In the genomic region with DNA sequence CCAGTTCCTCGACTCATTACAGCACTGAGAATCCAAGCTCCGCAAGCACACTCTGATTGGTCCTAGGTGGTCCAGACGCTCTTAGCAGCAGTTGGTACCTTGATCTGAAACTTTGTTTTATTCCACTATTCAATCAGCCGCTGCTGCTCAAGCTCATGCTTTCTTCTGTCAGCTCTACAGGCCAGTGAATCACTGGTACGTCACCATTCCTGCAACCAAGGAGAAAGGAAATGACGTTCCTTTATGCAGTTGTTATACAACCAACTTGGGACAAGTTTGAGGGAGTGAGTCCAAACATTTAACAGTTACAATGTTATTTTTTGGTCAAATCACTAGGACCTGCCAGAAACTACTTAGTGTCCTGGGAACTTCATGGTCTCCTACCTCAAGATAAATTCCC, we compare ENCODE assay signal across 16 cellular contexts.
A peak's percentile ranks its signal among the peaks of the same experiment; 100 is the strongest.
DNase-seq lines count a peak whose midpoint lies in the region; ATAC-seq and TF ChIP-seq lines count a peak whose summit lies in the region.
"Had no signal": no experiment of that assay in that cellular context is flagged by ENCODE, and none has a peak within 500 bp of the region (broad histone marks: within the 10 kb centered on the region; RNA-seq: fewer than 3 reads in every experiment).

No MANE protein-coding gene starts in this region.

- DNase-seq in ELR (ENCODE audit: low read depth) (peak; percentile 70), LHCN-M2 (ENCODE audit: low read depth) (peak; percentile 29), RPMI7951 (ENCODE audit: low read depth) (peak; percentile 3), fibroblast of pulmonary artery (ENCODE audit: low read depth) (peak; percentile 0), NCI-H2107 (lab: John Stamatoyannopoulos, UW) (no peak), HAP-1 (ENCODE audit: low spot score in 2 of 2) (no peak)
- no peak for DNase-seq in activated CD4-positive, alpha-beta T cell treated with anti-CD3 and anti-CD28 coated beads, Interleukin-2, amount 10 ng/mL, durations not matched to agents 24 days and 14 days
- DNase-seq: ACHN; CD4-positive, CD25-positive, alpha-beta regulatory T cell; DMS53; H9; HFFc6; IMR-90 had no signal

- no peak overlapping the region for H3K4me3 Mint-ChIP-seq in activated CD4-positive, alpha-beta T cell treated with anti-CD3 and anti-CD28 coated beads, Interleukin-2, amount 10 ng/mL, durations not matched to agents 24 days and 14 days
- H3K4me3 Mint-ChIP-seq: CD4-positive, CD25-positive, alpha-beta regulatory T cell; H9; HFFc6 had no signal

- no peaks in the 10 kb centered on the region for H3K36me3 ChIP-seq in HAP-1 (replicated peaks)
- H3K36me3 ChIP-seq: BLaER1 treated with 17β-estradiol and CSF1 and Interleukin-3, amounts not matched to agents 10 nM and 100 nM had no signal

- no peaks in the 10 kb centered on the region for H3K4me1 Mint-ChIP-seq in activated CD4-positive, alpha-beta T cell treated with anti-CD3 and anti-CD28 coated beads, Interleukin-2, amount 10 ng/mL, durations not matched to agents 24 days and 14 days
- H3K4me1 Mint-ChIP-seq: CD4-positive, CD25-positive, alpha-beta regulatory T cell; H9 had no signal

- TF ChIP-seq CTCF in fibroblast of pulmonary artery (IDR thresholded peaks at IDR 0.05; ENCODE audit: low read length, missing control alignments): no peak

- no peaks in the 10 kb centered on the region for H3K4me1 ChIP-seq in HAP-1
- H3K4me1 ChIP-seq: BLaER1 treated with 17β-estradiol and CSF1 and Interleukin-3, amounts not matched to agents 10 nM and 100 nM had no signal

- H3K9me3 Mint-ChIP-seq in activated CD4-positive, alpha-beta T cell treated with anti-CD3 and anti-CD28 coated beads, Interleukin-2, amount 10 ng/mL, durations not matched to agents 24 days and 14 days: no peaks in the 10 kb centered on the region

- no peak for ATAC-seq in HG03045 (IDR thresholded peaks at IDR 0.05; ENCODE audit: unreplicated experiment)
- ATAC-seq: GM12878 had no signal

- H3K4me3 ChIP-seq in fibroblast of pulmonary artery (replicated peaks; ENCODE audit: low read depth, low read length) (no peak overlapping the region), HAP-1 (no peak overlapping the region)
- H3K4me3 ChIP-seq: BLaER1 treated with 17β-estradiol and CSF1 and Interleukin-3, amounts not matched to agents 10 nM and 100 nM; GM12878 had no signal

- in situ Hi-C loops in HAP-1 (cut with MboI; ENCODE audit: low sequenced_read_pairs): no loop called here

- no peaks in the 10 kb centered on the region for H3K27me3 ChIP-seq in HAP-1 (ENCODE audit: low read depth)
- H3K27me3 ChIP-seq: BLaER1 treated with 17β-estradiol and CSF1 and Interleukin-3, amounts not matched to agents 10 nM and 100 nM had no signal

- no peaks in the 10 kb centered on the region for H3K9me3 ChIP-seq in HAP-1
- H3K9me3 ChIP-seq: BLaER1 treated with 17β-estradiol and CSF1 and Interleukin-3, amounts not matched to agents 10 nM and 100 nM had no signal

- intact Hi-C loops in activated CD4-positive, alpha-beta T cell treated with anti-CD3 and anti-CD28 coated beads, Interleukin-2, amount 10 ng/mL, durations not matched to agents 24 days and 14 days (cut with micrococcal nuclease): no loop called here

- no peaks in the 10 kb centered on the region for H3K27me3 Mint-ChIP-seq in activated CD4-positive, alpha-beta T cell treated with anti-CD3 and anti-CD28 coated beads, Interleukin-2, amount 10 ng/mL, durations not matched to agents 24 days and 14 days
- H3K27me3 Mint-ChIP-seq: CD4-positive, CD25-positive, alpha-beta regulatory T cell had no signal

- no peaks in the 10 kb centered on the region for H3K36me3 Mint-ChIP-seq in activated CD4-positive, alpha-beta T cell treated with anti-CD3 and anti-CD28 coated beads, Interleukin-2, amount 10 ng/mL, durations not matched to agents 24 days and 14 days (ENCODE audit: low read depth)
- H3K36me3 Mint-ChIP-seq: CD4-positive, CD25-positive, alpha-beta regulatory T cell had no signal

- H3K27ac Mint-ChIP-seq in activated CD4-positive, alpha-beta T cell treated with anti-CD3 and anti-CD28 coated beads, Interleukin-2, amount 10 ng/mL, durations not matched to agents 24 days and 14 days: no peak overlapping the region
- H3K27ac Mint-ChIP-seq: CD4-positive, CD25-positive, alpha-beta regulatory T cell; H9; HFFc6 had no signal

Comparison
In these comparisons a context has a peak if more than half of its experiments do, and no peak if none do; other contexts are left out.
1. DNase-seq: peak in ELR (single experiment), LHCN-M2 (single experiment), RPMI7951 (single experiment) and fibroblast of pulmonary artery (single experiment); none in activated CD4-positive, alpha-beta T cell treated with anti-CD3 and anti-CD28 coated beads, Interleukin-2, amount 10 ng/mL, durations not matched to agents 24 days and 14 days (single experiment), NCI-H2107 (single experiment) and HAP-1 (0 of 2).